8 cellular contexts compared by ENCODE assay signal in genomic region chr19:45792482-45793177, GRCh38. TPM values are rescaled to one million over a fixed set of nuclear protein-coding genes. Genes with fewer than 3 reads are reported as not detected.
DNase-seq lines count a peak whose midpoint lies in the region; ATAC-seq and TF ChIP-seq lines count a peak whose summit lies in the region.

Gene DMWD (minus strand): TSS chr19:45792845. CDS start chr19:45792756, 89 bp downstream.

- peak within 1 kb of the TSS; percentile 73 for H3K4me3 ChIP-seq in parathyroid adenoma (ENCODE audit: low read depth, low read length)
- H3K4me3 ChIP-seq in tibial nerve, result peak within 1 kb of the TSS; percentile 41 to 80 (median 62)

- WGBS in tibial nerve, 2 donors, result 0% methylated on average over 19 to 38 of the region's 83 CpGs

- H3K27me3 ChIP-seq in parathyroid adenoma (ENCODE audit: control insufficient read depth, insufficient read depth, low read length), result no peaks in the 10 kb centered on the region
- no peaks in the 10 kb centered on the region for H3K27me3 ChIP-seq in tibial nerve

- POLR2A ChIA-PET in GM10248 (lab: Yijun Ruan, JAX), result interaction anchor here (0.6 kb wide), 1 partner anchor 23 kb away, joined by 3 read pairs; the partner anchor contains the start of gene SIX5

- ATAC-seq in HG02623 (IDR thresholded peaks at IDR 0.05; ENCODE audit: unreplicated experiment), result peak; percentile 91
- ATAC-seq in Right ventricle myocardium superior (ENCODE audit: poor library complexity), result peak; percentile 98

- CTCF ChIA-PET in GM10248 (lab: Yijun Ruan, JAX), result interaction anchor here (1.0 to 8.0 kb wide), 5 partner anchors 10 to 24 kb away, joined by 4 to 77 read pairs (median 8); partner anchors contain the start of genes DMPK and SIX5

- H3K9ac ChIP-seq in parathyroid adenoma, result no peak within 1 kb of the TSS

- peak; percentile 99 for DNase-seq in GM10248 (ENCODE audit: extremely low spot score)
- peak; percentile 98 for DNase-seq in NCI-H1105 treated with DMSO at 0.1 percent for 48 hours (lab: John Stamatoyannopoulos, UW)
- DNase-seq in SW 1271 (lab: John Stamatoyannopoulos, UW), result peak; percentile 87 to 93
- DNase-seq in activated naive CD8-positive, alpha-beta T cell treated with anti-CD3 and anti-CD28 coated beads, Interleukin-2, amount 50 U/mL, for 16 hours (ENCODE audit: low read depth, low spot score), result peak; percentile 99
- DNase-seq in Right ventricle myocardium superior, result peak; percentile 100
- peak; percentile 100 for DNase-seq in tibial nerve (ENCODE audit: low spot score in 2 of 2)

- peak within 1 kb of the TSS; percentile 77 for H3K27ac ChIP-seq in parathyroid adenoma
- peak within 1 kb of the TSS; percentile 38 to 88 (median 76) for H3K27ac ChIP-seq in tibial nerve

- peak within 1 kb of the TSS; percentile 96 for H3K4me2 ChIP-seq in parathyroid adenoma (ENCODE audit: low read length)

- H3K9me3 ChIP-seq in parathyroid adenoma (ENCODE audit: control insufficient read depth, low read length), result no peaks in the 10 kb centered on the region
- no peaks in the 10 kb centered on the region for H3K9me3 ChIP-seq in tibial nerve

- H3K36me3 ChIP-seq in parathyroid adenoma (ENCODE audit: control insufficient read depth, insufficient read depth, low read length), result no peaks in the 10 kb centered on the region
- H3K36me3 ChIP-seq in tibial nerve, result peaks cover 0 to 35% (median 8%) of the 10 kb centered on the region in 3 donors

- peak; percentile 67 to 81 for TF ChIP-seq POLR2A in tibial nerve (IDR thresholded peaks at IDR 0.05)

- H2AFZ ChIP-seq in parathyroid adenoma, result peak within 1 kb of the TSS; percentile 79

- TF ChIP-seq CTCF in GM10248 (IDR thresholded peaks at IDR 0.05; ENCODE audit: control extremely low read depth, extremely low read depth, low read depth, missing control alignments), result no peak
- no peak for TF ChIP-seq CTCF in parathyroid adenoma (IDR thresholded peaks at IDR 0.05)
- peak in 2 of 5 experiments; percentile 23 to 43 for TF ChIP-seq CTCF in tibial nerve (IDR thresholded peaks at IDR 0.05)

- intact Hi-C loops in Right ventricle myocardium superior (cut with DNase I), result no loop called here

- H3K4me1 ChIP-seq in parathyroid adenoma (peaks cover 7% of the 10 kb centered on the region), tibial nerve (peaks cover 0 to 25% (median 15%) of the 10 kb centered on the region in 4 donors)

- peaks cover 3% of the 10 kb centered on the region for H3K79me2 ChIP-seq in parathyroid adenoma

- peak; percentile 67 to 78 for TF ChIP-seq EP300 in tibial nerve (IDR thresholded peaks at IDR 0.05)

RNA-seq across cellular contexts. Expression of gene DMWD, which starts in this region (rescaled TPM):
- total RNA-seq in Right ventricle myocardium superior (57.2 TPM), tibial nerve (10 to 100 TPM; 28.4 to 75.0 (median 53.8) TPM)

Comparison
In these comparisons a context has a peak if more than half of its experiments do, and no peak if none do; other contexts are left out.
1. Peak in every context shown above with its lines: DNase-seq, ATAC-seq, H3K4me3 ChIP-seq and H3K27ac ChIP-seq.